8 cellular contexts compared by ENCODE assay signal in genomic region chr13:99606322-99607089, GRCh38. TPM values are rescaled to one million over a fixed set of nuclear protein-coding genes. Genes with fewer than 3 reads are reported as not detected.
A peak's percentile ranks its signal among the peaks of the same experiment; 100 is the strongest.
DNase-seq lines count a peak whose midpoint lies in the region; ATAC-seq and TF ChIP-seq lines count a peak whose summit lies in the region.

TSS of gene CLYBL (plus strand) at chr13:99606690.

- TSS peak; percentile 69 for BruUV-seq in PC-9 (replicated peaks; lab: Mats Ljungman, UMichigan)

- TF ChIP-seq POLR2A in esophagus squamous epithelium (IDR thresholded peaks at IDR 0.05), result peak in 2 of 4 donors; percentile 65 to 85

- no peaks in the 10 kb centered on the region for H3K9me3 Mint-ChIP-seq in activated T-cell treated with anti-CD3 and anti-CD28 coated beads, Interleukin-2, amount 50 U/mL, for 72 hours
- peaks cover 0 to 2% (median 0%) of the 10 kb centered on the region in 7 donors for H3K9me3 Mint-ChIP-seq in naive B cell
- H3K9me3 Mint-ChIP-seq in stimulated activated memory B cell treated with anti-CD40 and anti-IgM and Interleukin-4, amounts not matched to agents 10 μg/mL and 1 μg/mL and 100 μg/mL, for 72 hours, result no peaks in the 10 kb centered on the region

- DNase-seq in DMS 273 treated with DMSO at 0.1 percent for 48 hours (lab: John Stamatoyannopoulos, UW), result peak; percentile 35
- peak; percentile 72 to 85 for DNase-seq in PC-9
- peak; percentile 90 to 94 for DNase-seq in activated T-cell treated with anti-CD3 and anti-CD28 coated beads, Interleukin-2, amount 50 U/mL, for 72 hours
- DNase-seq in esophagus squamous epithelium (lab: John Stamatoyannopoulos, UW), result peak; percentile 61
- DNase-seq in naive B cell, result peak; percentile 85

- H3K36me3 ChIP-seq in HUES48 (ENCODE audit: control insufficient read depth, insufficient read depth, low read length) (no peaks in the 10 kb centered on the region), PC-9 (ENCODE audit: low read depth) (no peaks in the 10 kb centered on the region), esophagus squamous epithelium (no peaks in the 10 kb centered on the region)

- no peak for TF ChIP-seq CTCF in PC-9 (conservative IDR thresholded peaks at IDR 0.05)
- peak in 2 of 6 experiments; percentile 2 to 3 for TF ChIP-seq CTCF in esophagus squamous epithelium (IDR thresholded peaks at IDR 0.05)

- peak within 1 kb of the TSS; percentile 70 for H3K9ac ChIP-seq in HUES48 (ENCODE audit: low read depth, low read length)

- WGBS in esophagus squamous epithelium, 2 donors, result 0 to 1% methylated on average over 7 to 24 of the region's 74 CpGs

- H3K27me3 ChIP-seq in HUES48 (ENCODE audit: control insufficient read depth, insufficient read depth, low read length), result no peaks in the 10 kb centered on the region
- H3K27me3 ChIP-seq in PC-9 (ENCODE audit: insufficient read depth, low read depth), result no peaks in the 10 kb centered on the region
- no peaks in the 10 kb centered on the region for H3K27me3 ChIP-seq in esophagus squamous epithelium

- POLR2A ChIA-PET in PC-9 (lab: Charles Lee; ENCODE audit: unreplicated experiment), result interaction anchor here (0.6 to 0.7 kb wide), 4 partner anchors 104 to 828 kb away, joined by 3 to 12 read pairs (median 8); no protein-coding TSS in a partner anchor

- peak; percentile 84 for ATAC-seq in GM21423 (IDR thresholded peaks at IDR 0.05; ENCODE audit: unreplicated experiment)
- ATAC-seq in activated T-cell treated with anti-CD3 and anti-CD28 coated beads, Interleukin-2, amount 50 U/mL, for 72 hours (replicated peaks in 1 of 2), result peak; percentile 90 to 91
- peak; percentile 83 to 85 for ATAC-seq in naive B cell (ENCODE audit: low read depth in 2 of 2)
- peak; percentile 94 for ATAC-seq in stimulated activated memory B cell treated with anti-CD40 and anti-IgM and Interleukin-4, amounts not matched to agents 10 μg/mL and 1 μg/mL and 100 μg/mL, for 72 hours

- peaks cover 47% of the 10 kb centered on the region for H3K4me1 Mint-ChIP-seq in activated T-cell treated with anti-CD3 and anti-CD28 coated beads, Interleukin-2, amount 50 U/mL, for 72 hours (ENCODE audit: low read depth)
- peaks cover 33 to 45% (median 35%) of the 10 kb centered on the region in 3 donors for H3K4me1 Mint-ChIP-seq in naive B cell
- peaks cover 49% of the 10 kb centered on the region for H3K4me1 Mint-ChIP-seq in stimulated activated memory B cell treated with anti-CD40 and anti-IgM and Interleukin-4, amounts not matched to agents 10 μg/mL and 1 μg/mL and 100 μg/mL, for 72 hours

- H3K27me3 Mint-ChIP-seq in activated T-cell treated with anti-CD3 and anti-CD28 coated beads, Interleukin-2, amount 50 U/mL, for 72 hours (ENCODE audit: low read depth), result no peaks in the 10 kb centered on the region
- H3K27me3 Mint-ChIP-seq in naive B cell, result no peaks in the 10 kb centered on the region
- no peaks in the 10 kb centered on the region for H3K27me3 Mint-ChIP-seq in stimulated activated memory B cell treated with anti-CD40 and anti-IgM and Interleukin-4, amounts not matched to agents 10 μg/mL and 1 μg/mL and 100 μg/mL, for 72 hours

- H3K9me3 ChIP-seq in HUES48 (ENCODE audit: control insufficient read depth, insufficient read depth, low read length), result no peaks in the 10 kb centered on the region
- H3K9me3 ChIP-seq in PC-9 (ENCODE audit: insufficient read depth, low read depth), result no peaks in the 10 kb centered on the region
- no peaks in the 10 kb centered on the region for H3K9me3 ChIP-seq in esophagus squamous epithelium

- H3K36me3 Mint-ChIP-seq in activated T-cell treated with anti-CD3 and anti-CD28 coated beads, Interleukin-2, amount 50 U/mL, for 72 hours (ENCODE audit: insufficient read depth in 2 of 2), result no peaks in the 10 kb centered on the region
- H3K36me3 Mint-ChIP-seq in naive B cell, result peaks cover 0 to under 1% of the 10 kb centered on the region in 2 donors
- peaks cover 7% of the 10 kb centered on the region for H3K36me3 Mint-ChIP-seq in stimulated activated memory B cell treated with anti-CD40 and anti-IgM and Interleukin-4, amounts not matched to agents 10 μg/mL and 1 μg/mL and 100 μg/mL, for 72 hours

- peak within 1 kb of the TSS; percentile 83 for H3K4me2 ChIP-seq in PC-9

- no peaks in the 10 kb centered on the region for H3K9me2 ChIP-seq in PC-9 (ENCODE audit: insufficient read depth)

- intact Hi-C loops in PC-9 (cut with micrococcal nuclease; ENCODE audit: unreplicated experiment) (loop anchor here (2.0 kb wide), 1 partner anchor 108 kb away; no protein-coding TSS in a partner anchor), esophagus squamous epithelium (cut with DNase I) (no loop called here)

- H3K4me3 ChIP-seq in HUES48 (ENCODE audit: low read depth, low read length) (peak within 1 kb of the TSS; percentile 77), PC-9 (peak within 1 kb of the TSS; percentile 84), esophagus squamous epithelium (peak within 1 kb of the TSS; percentile 46 to 93 (median 67))

- peaks cover 16% of the 10 kb centered on the region for H3K4me1 ChIP-seq in HUES48 (ENCODE audit: control insufficient read depth, insufficient read depth, low read length)
- H3K4me1 ChIP-seq in PC-9 (replicated peaks; ENCODE audit: insufficient read depth), result 0 out of 2 replicates have a peak, but pooled peaks cover 6% of the 10 kb centered on the region
- H3K4me1 ChIP-seq in esophagus squamous epithelium, result peaks cover 8 to 34% (median 12%) of the 10 kb centered on the region in 3 donors

- H4K20me1 ChIP-seq in PC-9 (ENCODE audit: insufficient read depth), result no peaks in the 10 kb centered on the region

- no peaks in the 10 kb centered on the region for H3K79me2 ChIP-seq in PC-9 (ENCODE audit: low read depth)

- H3K4me3 Mint-ChIP-seq in activated T-cell treated with anti-CD3 and anti-CD28 coated beads, Interleukin-2, amount 50 U/mL, for 72 hours, result peak within 1 kb of the TSS; percentile 87 to 89
- H3K4me3 Mint-ChIP-seq in naive B cell, result peak within 1 kb of the TSS; percentile 86 to 96 (median 92)
- H3K4me3 Mint-ChIP-seq in stimulated activated memory B cell treated with anti-CD40 and anti-IgM and Interleukin-4, amounts not matched to agents 10 μg/mL and 1 μg/mL and 100 μg/mL, for 72 hours, result peak within 1 kb of the TSS; percentile 90

- H2AFZ ChIP-seq in PC-9, result peak within 1 kb of the TSS; percentile 98

- H3K27ac ChIP-seq in HUES48 (ENCODE audit: low read depth, low read length) (peak within 1 kb of the TSS; percentile 97), PC-9 (peak within 1 kb of the TSS; percentile 59), esophagus squamous epithelium (peak within 1 kb of the TSS; percentile 77 to 94 (median 86))

- 0 out of 2 replicates have a peak, but pooled peaks cover 8% of the 10 kb centered on the region for H3F3A ChIP-seq in PC-9 (ENCODE audit: insufficient read depth, low read depth)

- peak within 1 kb of the TSS; percentile 24 for H3K27ac Mint-ChIP-seq in activated T-cell treated with anti-CD3 and anti-CD28 coated beads, Interleukin-2, amount 50 U/mL, for 72 hours
- peak within 1 kb of the TSS; percentile 48 to 95 (median 85) for H3K27ac Mint-ChIP-seq in naive B cell
- H3K27ac Mint-ChIP-seq in stimulated activated memory B cell treated with anti-CD40 and anti-IgM and Interleukin-4, amounts not matched to agents 10 μg/mL and 1 μg/mL and 100 μg/mL, for 72 hours, result peak within 1 kb of the TSS; percentile 86

- CTCF ChIA-PET in PC-9 (lab: Charles Lee), result no interaction called here

RNA-seq across cellular contexts. Expression of gene CLYBL, which starts in this region (rescaled TPM):
- total RNA-seq in PC-9 (2021), result 5.9 and 9.4 TPM in 2 replicates
- total RNA-seq in activated T-cell treated with anti-CD3 and anti-CD28 coated beads, Interleukin-2, amount 50 U/mL, for 72 hours, result 10 to 100 TPM; 12.7 to 16.6 TPM
- 10 to 100 TPM in 1 of 4 donors, 1 to 10 TPM in 3; 3.5 to 11.3 (median 6.1) TPM for total RNA-seq in esophagus squamous epithelium
- 10 to 100 TPM in 4 of 6 donors, 1 to 10 TPM in 2; 4.3 to 21.6 (median 10.9) TPM for polyA plus RNA-seq in naive B cell (ENCODE audit: low read depth in 6 of 6)

Comparison
In these comparisons a context has a peak if more than half of its experiments do, and no peak if none do; other contexts are left out.
1. Peak in every context shown above with its lines: DNase-seq, ATAC-seq, H3K4me3 ChIP-seq and H3K27ac ChIP-seq.
2. DNase-seq: peak in every context shown above with its lines; median percentile 92 in activated T-cell treated with anti-CD3 and anti-CD28 coated beads, Interleukin-2, amount 50 U/mL, for 72 hours; 85 in naive B cell; 78 in PC-9; 61 in esophagus squamous epithelium; 35 in DMS 273 treated with DMSO at 0.1 percent for 48 hours.
3. H3K27ac Mint-ChIP-seq: peak in every context shown above with its lines; median percentile 86 in stimulated activated memory B cell treated with anti-CD40 and anti-IgM and Interleukin-4, amounts not matched to agents 10 μg/mL and 1 μg/mL and 100 μg/mL, for 72 hours; 85 in naive B cell; 24 in activated T-cell treated with anti-CD3 and anti-CD28 coated beads, Interleukin-2, amount 50 U/mL, for 72 hours.